1 cellular context compared by ENCODE assay signal in the genomic region with DNA sequence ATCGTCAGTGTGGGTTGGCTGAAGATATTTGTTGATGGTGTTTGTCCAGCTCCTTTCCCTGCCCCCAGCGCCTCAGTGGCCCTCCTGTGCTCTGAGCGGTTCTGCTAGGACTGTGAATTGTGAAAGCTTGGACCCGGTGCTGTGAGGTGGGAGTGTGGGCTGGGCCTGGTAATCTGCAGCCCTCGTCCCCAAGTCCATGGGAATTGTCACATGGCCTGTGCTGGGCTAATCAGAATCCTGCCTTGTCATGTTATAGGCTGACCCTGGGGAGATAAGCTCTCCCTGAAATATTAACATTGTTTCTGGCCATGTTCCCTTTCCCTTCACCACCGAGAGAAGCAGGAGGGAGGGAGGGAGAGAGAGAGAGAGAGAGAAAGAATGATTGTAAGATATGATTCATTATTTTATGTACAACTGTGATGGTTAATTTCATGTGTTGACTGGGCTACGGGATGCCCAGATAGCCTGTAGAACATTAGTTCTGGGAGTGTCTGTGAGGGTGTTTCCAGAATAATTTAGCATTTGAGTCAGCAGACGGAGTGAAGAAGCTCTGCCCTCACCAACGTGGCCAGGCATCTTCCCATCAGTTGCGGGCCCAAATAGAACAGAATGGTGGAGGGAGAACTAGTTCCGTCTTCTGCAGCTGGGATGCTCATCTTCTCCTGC.
TF ChIP-seq lines count a peak whose summit lies in the region.

No MANE protein-coding gene starts in this region.

TF ChIP-seq in WTC11, 78 proteins besides CTCF, POLR2A, EP300 and RAD21:
- TF ChIP-seq, protein P1, sequence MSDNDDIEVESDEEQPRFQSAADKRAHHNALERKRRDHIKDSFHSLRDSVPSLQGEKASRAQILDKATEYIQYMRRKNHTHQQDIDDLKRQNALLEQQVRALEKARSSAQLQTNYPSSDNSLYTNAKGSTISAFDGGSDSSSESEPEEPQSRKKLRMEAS (CRISPR knock-in tag; IDR thresholded peaks at IDR 0.05), result no peak
- TF ChIP-seq HMGA2 (CRISPR knock-in tag; IDR thresholded peaks at IDR 0.05), result no peak
- TF ChIP-seq TP53 (CRISPR knock-in tag; IDR thresholded peaks at IDR 0.05), result no peak
- TF ChIP-seq, protein P2, sequence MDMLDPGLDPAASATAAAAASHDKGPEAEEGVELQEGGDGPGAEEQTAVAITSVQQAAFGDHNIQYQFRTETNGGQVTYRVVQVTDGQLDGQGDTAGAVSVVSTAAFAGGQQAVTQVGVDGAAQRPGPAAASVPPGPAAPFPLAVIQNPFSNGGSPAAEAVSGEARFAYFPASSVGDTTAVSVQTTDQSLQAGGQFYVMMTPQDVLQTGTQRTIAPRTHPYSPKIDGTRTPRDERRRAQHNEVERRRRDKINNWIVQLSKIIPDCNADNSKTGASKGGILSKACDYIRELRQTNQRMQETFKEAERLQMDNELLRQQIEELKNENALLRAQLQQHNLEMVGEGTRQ (CRISPR knock-in tag; IDR thresholded peaks at IDR 0.05), result no peak
- TF ChIP-seq TEAD4 (CRISPR knock-in tag; IDR thresholded peaks at IDR 0.05), result no peak
